8 cellular contexts compared by ENCODE assay signal in the genomic region with DNA sequence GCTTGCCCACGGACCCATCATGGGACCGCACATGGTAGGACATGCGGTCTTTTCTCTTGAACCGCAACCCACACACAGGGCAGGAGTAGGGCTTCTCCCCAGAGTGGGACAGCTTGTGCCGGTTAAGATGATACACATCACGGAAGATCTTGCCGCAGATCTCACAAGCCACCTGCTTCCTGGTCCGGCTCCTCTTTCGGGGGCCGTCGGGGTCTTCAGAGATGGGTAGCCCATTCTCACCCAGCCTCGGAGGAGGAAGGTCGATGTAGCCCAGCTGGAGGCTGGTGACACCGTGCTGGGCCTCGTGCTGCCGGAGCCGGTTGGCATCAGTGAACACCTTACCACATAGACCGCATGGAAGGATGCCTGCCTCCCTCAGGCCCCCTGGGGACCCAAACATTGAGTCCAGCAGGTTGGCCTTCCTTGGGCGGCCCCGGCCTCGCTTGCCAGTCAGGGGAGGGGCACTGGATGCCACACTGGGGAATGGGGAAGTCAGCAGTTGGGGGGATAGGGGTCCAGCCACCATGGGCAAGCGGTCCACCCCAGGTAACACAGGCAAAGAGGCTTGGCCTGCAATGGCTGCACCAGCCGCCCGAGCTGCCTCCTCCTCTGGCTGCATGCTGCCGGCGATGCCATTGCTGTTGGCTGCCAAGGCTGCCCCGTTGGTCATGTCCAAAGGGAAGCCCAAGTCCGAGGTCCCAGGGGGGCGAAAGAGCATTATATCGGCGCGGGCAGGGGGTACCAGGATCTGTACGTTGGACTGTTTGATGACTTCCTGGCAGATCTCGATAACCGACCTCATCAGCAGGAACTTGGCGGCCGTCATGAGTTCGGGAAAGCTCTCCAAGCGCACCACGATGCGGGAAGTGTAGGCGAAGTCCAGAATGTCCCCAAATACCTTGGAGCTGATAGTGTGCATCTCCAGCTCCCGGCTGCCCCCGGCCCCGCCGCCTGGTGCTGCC. TPM values are rescaled to one million over a fixed set of nuclear protein-coding genes. Genes with fewer than 3 reads are reported as not detected.
DNase-seq lines count a peak whose midpoint lies in the region; ATAC-seq and TF ChIP-seq lines count a peak whose summit lies in the region.

No MANE protein-coding gene starts in this region.

- H3K9me3 Mint-ChIP-seq in CD4-positive, CD25-positive, alpha-beta regulatory T cell, result peaks cover 0 to 1% (median 0%) of the 10 kb centered on the region in 7 donors
- no peaks in the 10 kb centered on the region for H3K9me3 Mint-ChIP-seq in activated T-helper 2 cell treated with anti-CD3 and anti-CD28 coated beads, Interferon-gamma antibody, Interleukin-2, Interleukin-4, amounts not matched to agents 10 μg/mL and 5 μg/mL and 100 μg/mL, durations not matched to agents 14 hours and 24 hours and 36 hours
- peaks cover 21% of the 10 kb centered on the region for H3K9me3 Mint-ChIP-seq in glutamatergic neuron (ENCODE audit: unreplicated experiment)

- H3K9me3 ChIP-seq in CD4-positive, CD25-positive, alpha-beta regulatory T cell (ENCODE audit: control insufficient read depth in 2 of 2, low read length in 2 of 2), result no peaks in the 10 kb centered on the region
- no peaks in the 10 kb centered on the region for H3K9me3 ChIP-seq in psoas muscle

- H3K27ac Mint-ChIP-seq in CD4-positive, CD25-positive, alpha-beta regulatory T cell, result peak overlapping the region; percentile 83 to 97 (median 92)
- peak overlapping the region; percentile 83 for H3K27ac Mint-ChIP-seq in activated T-helper 2 cell treated with anti-CD3 and anti-CD28 coated beads, Interferon-gamma antibody, Interleukin-2, Interleukin-4, amounts not matched to agents 10 μg/mL and 5 μg/mL and 100 μg/mL, durations not matched to agents 14 hours and 24 hours and 36 hours
- peak overlapping the region; percentile 99 for H3K27ac Mint-ChIP-seq in glutamatergic neuron (ENCODE audit: unreplicated experiment)

- peak overlapping the region; percentile 76 for H3K4me3 ChIP-seq in CD4-positive, CD25-positive, alpha-beta regulatory T cell (ENCODE audit: low read depth, low read length)
- H3K4me3 ChIP-seq in psoas muscle, result peak overlapping the region; percentile 81

- POLR2A ChIA-PET in HEK293T (lab: Yijun Ruan, JAX), result interaction anchor here (4.1 kb wide), 1 partner anchor 53 kb away, joined by 76 read pairs; the partner anchor contains the start of gene DRG1

- CTCF ChIA-PET in HEK293T (lab: Yijun Ruan, JAX), result interaction anchor here (0.6 kb wide), 1 partner anchor 301 kb away, joined by 3 read pairs; no protein-coding TSS in a partner anchor

- H3K27me3 ChIP-seq in CD4-positive, CD25-positive, alpha-beta regulatory T cell (ENCODE audit: control insufficient read depth, insufficient read depth, low read length), result no peaks in the 10 kb centered on the region
- H3K27me3 ChIP-seq in psoas muscle (ENCODE audit: insufficient read depth in 3 of 3, low read length in 2 of 3), result no peaks in the 10 kb centered on the region

- no peaks in the 10 kb centered on the region for H3K27me3 Mint-ChIP-seq in CD4-positive, CD25-positive, alpha-beta regulatory T cell
- H3K27me3 Mint-ChIP-seq in activated T-helper 2 cell treated with anti-CD3 and anti-CD28 coated beads, Interferon-gamma antibody, Interleukin-2, Interleukin-4, amounts not matched to agents 10 μg/mL and 5 μg/mL and 100 μg/mL, durations not matched to agents 14 hours and 24 hours and 36 hours (ENCODE audit: low read depth), result no peaks in the 10 kb centered on the region
- H3K27me3 Mint-ChIP-seq in glutamatergic neuron (ENCODE audit: unreplicated experiment), result peaks cover 24% of the 10 kb centered on the region

- peak overlapping the region; percentile 90 to 98 (median 95) for H3K4me3 Mint-ChIP-seq in CD4-positive, CD25-positive, alpha-beta regulatory T cell
- peak overlapping the region; percentile 88 for H3K4me3 Mint-ChIP-seq in activated T-helper 2 cell treated with anti-CD3 and anti-CD28 coated beads, Interferon-gamma antibody, Interleukin-2, Interleukin-4, amounts not matched to agents 10 μg/mL and 5 μg/mL and 100 μg/mL, durations not matched to agents 14 hours and 24 hours and 36 hours (ENCODE audit: low read depth)
- peak overlapping the region; percentile 91 for H3K4me3 Mint-ChIP-seq in glutamatergic neuron (ENCODE audit: unreplicated experiment)

- intact Hi-C loops in activated T-helper 2 cell treated with anti-CD3 and anti-CD28 coated beads, Interferon-gamma antibody, Interleukin-2, Interleukin-4, amounts not matched to agents 10 μg/mL and 5 μg/mL and 100 μg/mL, durations not matched to agents 14 hours and 24 hours and 36 hours (cut with micrococcal nuclease), result loop anchor here (2.0 to 5.0 kb wide), 2 partner anchors 54 to 288 kb away; no protein-coding TSS in a partner anchor
- intact Hi-C loops in psoas muscle (cut with DNase I), result loop anchor here (5.0 to 10.0 kb wide), 3 partner anchors 52 to 288 kb away; partner anchors contain the start of genes EIF4ENIF1 (in 1 of the 2) and PIK3IP1 (in 1 of the 2)

- 48 to 55% (median 52%) methylated on average over 45 to 46 of the region's 46 CpGs for WGBS in psoas muscle, 3 donors

- H3K36me3 Mint-ChIP-seq in CD4-positive, CD25-positive, alpha-beta regulatory T cell, result peaks cover 13% of the 10 kb centered on the region
- H3K36me3 Mint-ChIP-seq in activated T-helper 2 cell treated with anti-CD3 and anti-CD28 coated beads, Interferon-gamma antibody, Interleukin-2, Interleukin-4, amounts not matched to agents 10 μg/mL and 5 μg/mL and 100 μg/mL, durations not matched to agents 14 hours and 24 hours and 36 hours (ENCODE audit: low read depth), result peaks cover 53% of the 10 kb centered on the region
- H3K36me3 Mint-ChIP-seq in glutamatergic neuron (ENCODE audit: unreplicated experiment), result no peaks in the 10 kb centered on the region

- no peak for ATAC-seq in CD4-positive, CD25-positive, alpha-beta regulatory T cell (ENCODE audit: low read depth in 2 of 2)
- peak in 3 of 4 donors; percentile 1 to 2 (median 1) for ATAC-seq in psoas muscle
- no peak for ATAC-seq in HG02588 (IDR thresholded peaks at IDR 0.05; ENCODE audit: unreplicated experiment)
- ATAC-seq in GM21576 (IDR thresholded peaks at IDR 0.05; ENCODE audit: unreplicated experiment), result no peak

- TF ChIP-seq CTCF in glutamatergic neuron (IDR thresholded peaks at IDR 0.05; ENCODE audit: partially characterized antibody, unreplicated experiment) (no peak), psoas muscle (IDR thresholded peaks at IDR 0.05) (no peak)

- H3K4me1 Mint-ChIP-seq in CD4-positive, CD25-positive, alpha-beta regulatory T cell, result peaks cover 0 to 64% (median 45%) of the 10 kb centered on the region in 4 donors
- peaks cover 42% of the 10 kb centered on the region for H3K4me1 Mint-ChIP-seq in activated T-helper 2 cell treated with anti-CD3 and anti-CD28 coated beads, Interferon-gamma antibody, Interleukin-2, Interleukin-4, amounts not matched to agents 10 μg/mL and 5 μg/mL and 100 μg/mL, durations not matched to agents 14 hours and 24 hours and 36 hours (ENCODE audit: low read depth)
- peaks cover 23% of the 10 kb centered on the region for H3K4me1 Mint-ChIP-seq in glutamatergic neuron (ENCODE audit: low read depth, unreplicated experiment)

- peak overlapping the region; percentile 68 for H3K27ac ChIP-seq in CD4-positive, CD25-positive, alpha-beta regulatory T cell (ENCODE audit: insufficient read depth, low read length, poor library complexity, severe bottlenecking)
- peak overlapping the region; percentile 42 for H3K27ac ChIP-seq in psoas muscle

- DNase-seq in CD4-positive, CD25-positive, alpha-beta regulatory T cell, result peak; percentile 14 to 47 (median 37)
- DNase-seq in Kasumi-1 (lab: John Stamatoyannopoulos, UW), result peak; percentile 8 to 34
- DNase-seq in activated T-helper 2 cell treated with anti-CD3 and anti-CD28 coated beads, Interferon-gamma antibody, Interleukin-2, Interleukin-4, amounts not matched to agents 10 μg/mL and 5 μg/mL and 100 μg/mL, durations not matched to agents 14 hours and 24 hours and 36 hours (ENCODE audit: low spot score), result peak; percentile 23
- DNase-seq in glutamatergic neuron, result peak; percentile 34
- peak; percentile 39 to 68 for DNase-seq in psoas muscle
- DNase-seq in HEK293T (ENCODE audit: extremely low spot score), result no peak

- H3K36me3 ChIP-seq in CD4-positive, CD25-positive, alpha-beta regulatory T cell (ENCODE audit: control insufficient read depth, insufficient read depth, low read length), result peaks cover 35% of the 10 kb centered on the region
- peaks cover 0 to 32% of the 10 kb centered on the region in 2 donors for H3K36me3 ChIP-seq in psoas muscle (ENCODE audit: insufficient read depth in 1 of 2, low read depth in 1 of 2)

- peaks cover 63% of the 10 kb centered on the region for H3K4me1 ChIP-seq in CD4-positive, CD25-positive, alpha-beta regulatory T cell (ENCODE audit: control insufficient read depth, insufficient read depth, low read length, poor library complexity, severe bottlenecking)
- peaks cover 24% of the 10 kb centered on the region for H3K4me1 ChIP-seq in psoas muscle

TF ChIP-seq in HEK293T, 16 proteins besides CTCF, POLR2A, EP300 and RAD21 (continues in another document):
- TF ChIP-seq BHLHE40 (IDR thresholded peaks at IDR 0.05; ENCODE audit: borderline replicate concordance), result no peak

RNA-seq across cellular contexts. Expression of gene PATZ1, which starts 1.5 kb away (rescaled TPM):
- total RNA-seq in CD4-positive, CD25-positive, alpha-beta regulatory T cell, result 38.9 TPM
- polyA plus RNA-seq in CD4-positive, CD25-positive, alpha-beta regulatory T cell, result 10 to 100 TPM in 3 of 4 donors, 1 to 10 TPM in 1; 8.2 to 13.8 (median 11.8) TPM
- 30.6 and 31.0 TPM in 2 replicates for total RNA-seq in activated T-helper 2 cell treated with anti-CD3 and anti-CD28 coated beads, Interferon-gamma antibody, Interleukin-2, Interleukin-4, amounts not matched to agents 10 μg/mL and 5 μg/mL and 100 μg/mL, durations not matched to agents 14 hours and 24 hours and 36 hours
- total RNA-seq in glutamatergic neuron (ENCODE audit: unreplicated experiment) (98.9 TPM), psoas muscle (10 to 100 TPM in 3 of 4 donors, 1 to 10 TPM in 1; 7.4 to 14.2 (median 11.3) TPM)
- polyA plus RNA-seq in psoas muscle, result 1 to 10 TPM; 5.2 to 9.2 (median 7.3) TPM

RNA-seq across cellular contexts. Expression of gene PIK3IP1, which starts 52.4 kb away (rescaled TPM):
- total RNA-seq in CD4-positive, CD25-positive, alpha-beta regulatory T cell, result 534 TPM
- 100 to 1,000 TPM; 425 to 700 (median 557) TPM for polyA plus RNA-seq in CD4-positive, CD25-positive, alpha-beta regulatory T cell
- 9.3 and 10.4 TPM in 2 replicates for total RNA-seq in activated T-helper 2 cell treated with anti-CD3 and anti-CD28 coated beads, Interferon-gamma antibody, Interleukin-2, Interleukin-4, amounts not matched to agents 10 μg/mL and 5 μg/mL and 100 μg/mL, durations not matched to agents 14 hours and 24 hours and 36 hours
- total RNA-seq in glutamatergic neuron (ENCODE audit: unreplicated experiment) (38.8 TPM), psoas muscle (10 to 100 TPM in 1 of 4 donors, 1 to 10 TPM in 3; 3.4 to 11.6 (median 6.3) TPM)
- polyA plus RNA-seq in psoas muscle, result 10 to 100 TPM in 1 of 3 donors, 1 to 10 TPM in 2; 2.0 to 10.8 (median 8.4) TPM

RNA-seq across cellular contexts. Expression of gene DRG1, which starts 54.8 kb away (rescaled TPM):
- total RNA-seq in CD4-positive, CD25-positive, alpha-beta regulatory T cell, result 53.8 TPM
- 100 to 1,000 TPM in 1 of 4 donors, 10 to 100 TPM in 3; 86.3 to 105 (median 91.6) TPM for polyA plus RNA-seq in CD4-positive, CD25-positive, alpha-beta regulatory T cell
- 109 and 132 TPM in 2 replicates for total RNA-seq in activated T-helper 2 cell treated with anti-CD3 and anti-CD28 coated beads, Interferon-gamma antibody, Interleukin-2, Interleukin-4, amounts not matched to agents 10 μg/mL and 5 μg/mL and 100 μg/mL, durations not matched to agents 14 hours and 24 hours and 36 hours
- total RNA-seq in glutamatergic neuron (ENCODE audit: unreplicated experiment) (64.1 TPM), psoas muscle (10 to 100 TPM; 75.2 to 91.8 (median 85.6) TPM)
- 100 to 1,000 TPM in 1 of 3 donors, 10 to 100 TPM in 2; 89.9 to 101 (median 98.2) TPM for polyA plus RNA-seq in psoas muscle

Comparison
In these comparisons a context has a peak if more than half of its experiments do, and no peak if none do; other contexts are left out.
1. ATAC-seq: peak in psoas muscle (3 of 4); none in CD4-positive, CD25-positive, alpha-beta regulatory T cell (0 of 2), HG02588 (single experiment) and GM21576 (single experiment).
2. RNA of gene PIK3IP1, which starts 52.4 kb away (total RNA-seq): 534 TPM in CD4-positive, CD25-positive, alpha-beta regulatory T cell (single experiment); 38.8 TPM in glutamatergic neuron (single experiment), 9.3 to 10.4 TPM in activated T-helper 2 cell treated with anti-CD3 and anti-CD28 coated beads, Interferon-gamma antibody, Interleukin-2, Interleukin-4, amounts not matched to agents 10 μg/mL and 5 μg/mL and 100 μg/mL, durations not matched to agents 14 hours and 24 hours and 36 hours and 3.4 to 11.6 TPM in psoas muscle; every median in the first group is over 10 times any median in the second.
3. Peak in every context shown above with its lines, with median percentiles within 50 percentile points of each other: H3K27ac Mint-ChIP-seq and H3K4me3 Mint-ChIP-seq.